29 cellular contexts compared by ENCODE assay signal in the genomic region with DNA sequence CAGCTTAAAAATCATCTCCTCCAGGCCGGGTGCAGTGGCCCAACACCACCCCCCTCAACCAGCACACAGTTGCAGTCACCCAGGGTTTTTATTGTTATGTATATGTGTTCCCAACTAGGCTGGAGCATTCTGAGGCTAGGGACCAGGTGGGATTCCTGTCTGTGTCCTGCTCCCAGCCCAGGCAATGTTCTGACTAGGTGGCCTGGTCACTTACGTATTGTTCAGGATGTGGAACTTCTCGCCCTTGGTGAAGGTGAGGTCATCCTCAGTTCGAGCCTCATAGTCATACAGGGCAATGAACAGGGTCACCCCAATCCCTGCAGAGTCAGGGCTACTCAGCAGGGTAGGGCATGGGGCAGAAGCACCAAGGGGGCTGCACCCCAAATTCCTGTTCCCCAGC. TPM values are rescaled to one million over a fixed set of nuclear protein-coding genes. Genes with fewer than 3 reads are reported as not detected.
DNase-seq lines count a peak whose midpoint lies in the region; ATAC-seq, FAIRE-seq and TF ChIP-seq lines count a peak whose summit lies in the region.
"Had no signal": no experiment of that assay in that cellular context is flagged by ENCODE, and none has a peak within 500 bp of the region (broad histone marks: within the 10 kb centered on the region; RNA-seq: fewer than 3 reads in every experiment).

No MANE protein-coding gene starts in this region.

- DNase-seq in ELF-1 (ENCODE audit: low read depth, low spot score) (peak; percentile 66), GM12878 (ENCODE audit: low read depth, low spot score) (no peak), NCI-H2029 treated with DMSO at 0.1 percent for 48 hours (lab: John Stamatoyannopoulos, UW) (no peak)
- DNase-seq in stimulated activated effector memory CD8-positive, alpha-beta T cell treated with anti-CD3 and anti-CD28 coated beads, Interleukin-12 subunit alpha, Interleukin-12 subunit beta, amount 100 ng/mL, for 72 hours (ENCODE audit: low spot score in 2 of 2): no peak
- no peak for DNase-seq in CD4-positive, alpha-beta T cell
- DNase-seq: activated effector memory CD4-positive, alpha-beta T cell treated with Interleukin-2 at 50 U/mL for 16 hours; dermis blood vessel endothelial cell; DMS153; left colon; mammary epithelial cell; NCI-H1694 treated with DMSO at 0.1 percent for 48 hours; NCI-H2171 treated with DMSO at 0.1 percent for 48 hours; NCI-H524 treated with DMSO at 0.1 percent for 48 hours; SHP77; T1000; tibial artery; WERI-Rb-1 had no signal

- ATAC-seq in GM12878 (peak; percentile 39), HG03097 (IDR thresholded peaks at IDR 0.05; ENCODE audit: low FRiP score, unreplicated experiment) (no peak), GM21515 (IDR thresholded peaks at IDR 0.05; ENCODE audit: unreplicated experiment) (no peak)
- ATAC-seq in stimulated activated effector memory CD8-positive, alpha-beta T cell treated with anti-CD3 and anti-CD28 coated beads, Interleukin-12 subunit alpha, Interleukin-12 subunit beta, amount 100 ng/mL, for 72 hours: peak; percentile 75
- no peak for ATAC-seq in CD4-positive, alpha-beta T cell (ENCODE audit: poor library complexity)
- ATAC-seq: left colon, Panc1, sciatic nerve had no signal

- BruUV-seq in GM12878 (replicated peaks; lab: Mats Ljungman, UMichigan): no TSS peak

- no peak for TF ChIP-seq EP300 in GM12878 (IDR thresholded peaks at IDR 0.05; ENCODE audit: borderline replicate concordance in 1 of 2, control insufficient read depth in 1 of 2, low read depth in 2 of 2, low read length in 2 of 2)

- 26% methylated on average over 4 of the region's 4 CpGs for WGBS in GM12878 (ENCODE audit: insufficient coverage, insufficient replicate concordance, low lambda C conversion rate, missing lambda C conversion rate)

- H3K9ac ChIP-seq in GM12878 (ENCODE audit: control insufficient read depth, insufficient read depth, low read length): peak overlapping the region; percentile 14; the same call in 1 of the 2 replicates
- H3K9ac ChIP-seq: neural progenitor cell had no signal

- H3K4me3 ChIP-seq in HEK293 (ENCODE audit: low read depth, low read length): no peak overlapping the region
- peak overlapping the region; percentile 93 for H3K4me3 ChIP-seq in GM12878
- H3K4me3 ChIP-seq: neural progenitor cell, tibial artery had no signal

- H3K4me2 ChIP-seq in GM12878 (ENCODE audit: control insufficient read depth, insufficient read depth): peak overlapping the region; percentile 47
- H3K4me2 ChIP-seq: neural progenitor cell had no signal

- no peak overlapping the region for H3K4me3 Mint-ChIP-seq in stimulated activated effector memory CD8-positive, alpha-beta T cell treated with anti-CD3 and anti-CD28 coated beads, Interleukin-12 subunit alpha, Interleukin-12 subunit beta, amount 100 ng/mL, for 72 hours
- no peak overlapping the region for H3K4me3 Mint-ChIP-seq in CD4-positive, alpha-beta T cell
- H3K4me3 Mint-ChIP-seq: neural progenitor cell; stimulated activated naive CD8-positive, alpha-beta T cell treated with anti-CD3 and anti-CD28 coated beads, Interleukin-15, Interleukin-2, amounts not matched to agents 100 ng/mL and 50 ng/mL, for 24 hours had no signal

- TF ChIP-seq POLR2A in GM12878 (IDR thresholded peaks at IDR 0.05; ENCODE audit: low read depth, low read length): peak; percentile 6; the same call in 1 of the 2 replicates

- H3K79me2 ChIP-seq in GM12878 (ENCODE audit: control insufficient read depth, insufficient read depth, low read length): peaks cover 45% of the 10 kb centered on the region

- CTCF ChIA-PET in HEK293 (lab: Yijun Ruan, JAX): interaction anchor here (0.8 to 0.9 kb wide), 2 partner anchors 16 to 323 kb away, joined by 3 read pairs; no protein-coding TSS in a partner anchor
- CTCF ChIA-PET in GM12878 (lab: Yijun Ruan, JAX): interaction anchor here (0.7 to 17.2 kb wide), 5 partner anchors 10 to 47 kb away, joined by 3 to 208 read pairs (median 8); a partner anchor contains a TSS
- CTCF ChIA-PET in CD4-positive, alpha-beta T cell (lab: Charles Lee): no interaction called here

- H3K27me3 Mint-ChIP-seq in CD4-positive, alpha-beta T cell: no peaks in the 10 kb centered on the region
- H3K27me3 Mint-ChIP-seq: stimulated activated naive CD8-positive, alpha-beta T cell treated with anti-CD3 and anti-CD28 coated beads, Interleukin-15, Interleukin-2, amounts not matched to agents 100 ng/mL and 50 ng/mL, for 24 hours had no signal

- SMC1A ChIA-PET in GM12878 (lab: Charles Lee; ENCODE audit: uncharacterized antibody, unreplicated experiment): interaction anchor here (1.0 to 10.4 kb wide), 5 partner anchors 8 to 67 kb away, joined by 3 to 114 read pairs (median 71); no protein-coding TSS in a partner anchor

- H3K27ac Mint-ChIP-seq in stimulated activated effector memory CD8-positive, alpha-beta T cell treated with anti-CD3 and anti-CD28 coated beads, Interleukin-12 subunit alpha, Interleukin-12 subunit beta, amount 100 ng/mL, for 72 hours: no peak overlapping the region
- no peak overlapping the region for H3K27ac Mint-ChIP-seq in CD4-positive, alpha-beta T cell
- H3K27ac Mint-ChIP-seq: neural progenitor cell; progenitor cell of endocrine pancreas; stimulated activated naive CD8-positive, alpha-beta T cell treated with anti-CD3 and anti-CD28 coated beads, Interleukin-15, Interleukin-2, amounts not matched to agents 100 ng/mL and 50 ng/mL, for 24 hours had no signal

- no peaks in the 10 kb centered on the region for H3K9me3 ChIP-seq in HEK293 (ENCODE audit: control insufficient read depth, insufficient read depth, low read depth, low read length)
- H3K9me3 ChIP-seq in GM12878 (replicated peaks; ENCODE audit: control insufficient read depth, insufficient read depth, low read length): no peaks in the 10 kb centered on the region
- H3K9me3 ChIP-seq in CD4-positive, alpha-beta T cell (ENCODE audit: control insufficient read depth, low read length): no peaks in the 10 kb centered on the region
- H3K9me3 ChIP-seq: tibial artery had no signal

- POLR2A ChIA-PET in HEK293 (lab: Yijun Ruan, JAX): interaction anchor here (0.6 kb wide), 1 partner anchor 105 kb away, joined by 3 read pairs; no protein-coding TSS in a partner anchor
- POLR2A ChIA-PET in GM12878 (lab: Charles Lee): interaction anchor here (0.5 to 14.3 kb wide), 8 partner anchors 8 to 243 kb away, joined by 3 to 141 read pairs (median 8); no protein-coding TSS in a partner anchor
- POLR2A ChIA-PET in CD4-positive, alpha-beta T cell (lab: Charles Lee): no interaction called here

- H3K27ac ChIP-seq in HEK293 (ENCODE audit: extremely low read depth, low read depth, low read length) (no peak overlapping the region), GM12878 (ENCODE audit: control insufficient read depth, insufficient read depth) (peak overlapping the region; percentile 5; the same call in 1 of the 2 replicates)
- H3K27ac ChIP-seq in CD4-positive, alpha-beta T cell (ENCODE audit: low read depth, low read length): no peak overlapping the region
- H3K27ac ChIP-seq: neural progenitor cell, tibial artery, WERI-Rb-1 had no signal

- RAD21 ChIA-PET in GM12878 (lab: Charles Lee; ENCODE audit: unreplicated experiment): interaction anchor here (0.6 to 17.1 kb wide), 5 partner anchors 9 to 478 kb away, joined by 3 to 211 read pairs (median 33); a partner anchor contains a TSS

- no peaks in the 10 kb centered on the region for H3K9me3 Mint-ChIP-seq in stimulated activated effector memory CD8-positive, alpha-beta T cell treated with anti-CD3 and anti-CD28 coated beads, Interleukin-12 subunit alpha, Interleukin-12 subunit beta, amount 100 ng/mL, for 72 hours
- no peaks in the 10 kb centered on the region for H3K9me3 Mint-ChIP-seq in CD4-positive, alpha-beta T cell
- H3K9me3 Mint-ChIP-seq: immature natural killer cell; neural progenitor cell; stimulated activated naive CD8-positive, alpha-beta T cell treated with anti-CD3 and anti-CD28 coated beads, Interleukin-15, Interleukin-2, amounts not matched to agents 100 ng/mL and 50 ng/mL, for 24 hours had no signal

- H3K36me3 Mint-ChIP-seq in stimulated activated effector memory CD8-positive, alpha-beta T cell treated with anti-CD3 and anti-CD28 coated beads, Interleukin-12 subunit alpha, Interleukin-12 subunit beta, amount 100 ng/mL, for 72 hours: peaks cover 24% of the 10 kb centered on the region
- H3K36me3 Mint-ChIP-seq in CD4-positive, alpha-beta T cell (ENCODE audit: low read depth): no peaks in the 10 kb centered on the region
- H3K36me3 Mint-ChIP-seq: neural progenitor cell had no signal

- H3K36me3 ChIP-seq in HEK293 (ENCODE audit: control insufficient read depth in 2 of 2, insufficient read depth in 1 of 2, low read length in 2 of 2) (no peaks in the 10 kb centered on the region), GM12878 (ENCODE audit: control insufficient read depth in 2 of 2, insufficient read depth in 2 of 2, low read length in 1 of 2) (peaks cover 3 to 8% of the 10 kb centered on the region in 2 experiments; a peak in 3 of 4 replicates)
- H3K36me3 ChIP-seq: neural progenitor cell, tibial artery, WERI-Rb-1 had no signal

- TF ChIP-seq CTCF in HEK293 (tag by site-specific recombination; IDR thresholded peaks at IDR 0.05): no peak
- TF ChIP-seq CTCF in GM12878 (IDR thresholded peaks at IDR 0.05 in 2 of 3, conservative IDR thresholded peaks at IDR 0.05 in 1 of 3; ENCODE audit: control insufficient read depth in 2 of 3, extremely low read depth in 1 of 3, insufficient read depth in 1 of 3, low read depth in 3 of 3, low read length in 3 of 3): no peak
- no peak for TF ChIP-seq CTCF in CD4-positive, alpha-beta T cell (IDR thresholded peaks at IDR 0.05)

- intact Hi-C loops in GM12878 (cut with micrococcal nuclease; ENCODE audit: unreplicated experiment): no loop called here
- intact Hi-C loops in CD4-positive, alpha-beta T cell (cut with DNase I, micrococcal nuclease): no loop called here

- no peak for FAIRE-seq in GM12878 (lab: Jason Lieb, UNC)
- FAIRE-seq: frontal cortex had no signal

- no peaks in the 10 kb centered on the region for H3K4me1 ChIP-seq in HEK293 (ENCODE audit: control insufficient read depth, insufficient read depth, low read length)
- peaks cover 59% of the 10 kb centered on the region for H3K4me1 ChIP-seq in GM12878 (ENCODE audit: control insufficient read depth, insufficient read depth, low read length)
- H3K4me1 ChIP-seq: neural progenitor cell, tibial artery had no signal

- no peaks in the 10 kb centered on the region for H4K20me1 ChIP-seq in GM12878 (ENCODE audit: control insufficient read depth, insufficient read depth)

- TF ChIP-seq RAD21 in GM12878 (IDR thresholded peaks at IDR 0.05; ENCODE audit: insufficient read depth, low read depth, low read length): no peak

- in situ Hi-C loops in GM12878 (cut with MboI): no loop called here

- no peak overlapping the region for H2AFZ ChIP-seq in GM12878 (ENCODE audit: control insufficient read depth, low read depth, low read length)
- H2AFZ ChIP-seq: neural progenitor cell had no signal

- no peaks in the 10 kb centered on the region for H3K27me3 ChIP-seq in GM12878 (replicated peaks in 1 of 2; ENCODE audit: control insufficient read depth in 2 of 2, insufficient read depth in 2 of 2, low read length in 1 of 2)
- H3K27me3 ChIP-seq in CD4-positive, alpha-beta T cell (ENCODE audit: control insufficient read depth, insufficient read depth, low read length): no peaks in the 10 kb centered on the region
- H3K27me3 ChIP-seq: neural progenitor cell, tibial artery had no signal

- H3K4me1 Mint-ChIP-seq in stimulated activated effector memory CD8-positive, alpha-beta T cell treated with anti-CD3 and anti-CD28 coated beads, Interleukin-12 subunit alpha, Interleukin-12 subunit beta, amount 100 ng/mL, for 72 hours: peaks cover 38% of the 10 kb centered on the region
- peaks cover 37% of the 10 kb centered on the region for H3K4me1 Mint-ChIP-seq in CD4-positive, alpha-beta T cell (ENCODE audit: low read depth)

RNA-seq across cellular contexts. Expression of a gene that starts 12.2 kb away (rescaled TPM):
- 199 and 205 TPM in 2 replicates for total RNA-seq in GM12878 (2013; cell fraction: nucleolus; rRNA removed)
- 97.3 and 105 TPM in 2 replicates for total RNA-seq in GM12878 (2014; rRNA removed)
- 53.3 and 54.3 TPM in 2 replicates for total RNA-seq in GM12878 (2014; rRNA removed; fragmentation: Illumina TruSeq; extraction: Trizol)
- total RNA-seq in GM12878 (2021): 80.2 and 83.8 TPM in 2 replicates
- polyA plus RNA-seq in GM12878 (2011; ENCODE audit: low read depth): 34.5 TPM
- 129 and 193 TPM in 2 replicates for polyA plus RNA-seq in GM12878 (2011; rRNA removed)
- 212 and 255 TPM in 2 replicates for polyA plus RNA-seq in GM12878 (2011; cell fraction: cytosol; rRNA removed)
- 826 and 1,005 TPM in 2 replicates for polyA plus RNA-seq in GM12878 (2011; cell fraction: nucleus; rRNA removed)
- polyA plus RNA-seq in GM12878 (2012): 59.3 and 73.9 TPM in 2 replicates
- 59.5 and 80.8 TPM in 2 replicates for polyA plus RNA-seq in GM12878 (2014; fragmentation: Illumina TruSeq; extraction: Trizol)
- polyA plus RNA-seq in GM12878 (2014; fragmentation: Nextera tagmentation; extraction: Ambion mirVana): 10 to 100 TPM; 10.9 to 13.1 TPM
- 108 and 127 TPM in 2 replicates for polyA plus RNA-seq in GM12878 (2014; rRNA removed)
- polyA plus RNA-seq in GM12878 (2016; fragmentation: Nextera tagmentation; extraction: Ambion mirVana): 10 to 100 TPM; 60.1 to 68.6 TPM
- 91.0 and 144 TPM in 2 replicates for polyA minus RNA-seq in GM12878 (2011; rRNA and poly(A)+ RNA removed)
- 35.3 and 38.5 TPM in 2 replicates for polyA minus RNA-seq in GM12878 (2011; cell fraction: cytosol; rRNA and poly(A)+ RNA removed)
- polyA minus RNA-seq in GM12878 (2011; cell fraction: nucleus; rRNA and poly(A)+ RNA removed): 102 and 127 TPM in 2 replicates
- total RNA-seq in CD4-positive, alpha-beta T cell: 1 to 10 TPM; 3.0 to 3.2 TPM
- total RNA-seq: G401, LHCN-M2, progenitor cell of endocrine pancreas had no signal

RNA-seq across cellular contexts. Expression of a gene that starts 18.9 kb away (rescaled TPM):
- 19.7 and 22.3 TPM in 2 replicates for total RNA-seq in GM12878 (2013; cell fraction: nucleolus; rRNA removed)
- total RNA-seq in GM12878 (2014; rRNA removed) (1.1 and 2.0 TPM in 2 replicates), GM12878 (2014; rRNA removed; fragmentation: Illumina TruSeq; extraction: Trizol) (0.85 and 1.1 TPM in 2 replicates), GM12878 (2021) (10.6 and 13.0 TPM in 2 replicates)
- 2.3 TPM for polyA plus RNA-seq in GM12878 (2011; ENCODE audit: low read depth)
- polyA plus RNA-seq in GM12878 (2011; rRNA removed) (1.1 and 1.2 TPM in 2 replicates), GM12878 (2014; fragmentation: Illumina TruSeq; extraction: Trizol) (1.3 and 1.9 TPM in 2 replicates), GM12878 (2014; fragmentation: Nextera tagmentation; extraction: Ambion mirVana) (under 1 TPM; 0.21 to 0.26 TPM), GM12878 (2014; rRNA removed) (5.3 and 7.4 TPM in 2 replicates), GM12878 (2016; fragmentation: Nextera tagmentation; extraction: Ambion mirVana) (1 to 10 TPM; 1.4 to 2.0 TPM)
- 1.3 and 1.6 TPM in 2 replicates for polyA plus RNA-seq in GM12878 (2011; cell fraction: cytosol; rRNA removed)
- 7.1 and 10.9 TPM in 2 replicates for polyA plus RNA-seq in GM12878 (2011; cell fraction: nucleus; rRNA removed)
- 4.1 and 6.0 TPM in 2 replicates for polyA plus RNA-seq in GM12878 (2012)
- 2.3 and 2.4 TPM in 2 replicates for polyA minus RNA-seq in GM12878 (2011; rRNA and poly(A)+ RNA removed)
- 2.8 and 4.8 TPM in 2 replicates for polyA minus RNA-seq in GM12878 (2011; cell fraction: cytosol; rRNA and poly(A)+ RNA removed)
- 3.5 and 4.5 TPM in 2 replicates for polyA minus RNA-seq in GM12878 (2011; cell fraction: nucleus; rRNA and poly(A)+ RNA removed)
- total RNA-seq in CD4-positive, alpha-beta T cell: 10 to 100 TPM; 20.8 to 22.9 TPM

RNA-seq across cellular contexts. Expression of a gene that starts 49.2 kb away (rescaled TPM):
- 20.9 and 21.2 TPM in 2 replicates for total RNA-seq in GM12878 (2013; cell fraction: nucleolus; rRNA removed)
- total RNA-seq in GM12878 (2014; rRNA removed) (79.4 and 89.5 TPM in 2 replicates), GM12878 (2014; rRNA removed; fragmentation: Illumina TruSeq; extraction: Trizol) (30.1 and 35.1 TPM in 2 replicates), GM12878 (2021) (70.3 and 81.4 TPM in 2 replicates)
- 41.1 TPM for polyA plus RNA-seq in GM12878 (2011; ENCODE audit: low read depth)
- polyA plus RNA-seq in GM12878 (2011; rRNA removed) (81.1 and 113 TPM in 2 replicates), GM12878 (2014; fragmentation: Illumina TruSeq; extraction: Trizol) (36.6 and 41.3 TPM in 2 replicates), GM12878 (2014; fragmentation: Nextera tagmentation; extraction: Ambion mirVana) (10 to 100 TPM in 1 of 2 experiments, 1 to 10 TPM in 1; 5.6 to 21.0 TPM), GM12878 (2014; rRNA removed) (63.9 and 67.7 TPM in 2 replicates), GM12878 (2016; fragmentation: Nextera tagmentation; extraction: Ambion mirVana) (100 to 1,000 TPM in 1 of 2 experiments, 10 to 100 TPM in 1; 97.0 to 123 TPM)
- polyA plus RNA-seq in GM12878 (2011; cell fraction: cytosol; rRNA removed): 134 and 138 TPM in 2 replicates
- polyA plus RNA-seq in GM12878 (2011; cell fraction: nucleus; rRNA removed): 40.8 and 41.8 TPM in 2 replicates
- polyA plus RNA-seq in GM12878 (2012): 76.1 and 123 TPM in 2 replicates
- 19.2 and 36.0 TPM in 2 replicates for polyA minus RNA-seq in GM12878 (2011; rRNA and poly(A)+ RNA removed)
- 26.6 and 31.1 TPM in 2 replicates for polyA minus RNA-seq in GM12878 (2011; cell fraction: cytosol; rRNA and poly(A)+ RNA removed)
- polyA minus RNA-seq in GM12878 (2011; cell fraction: nucleus; rRNA and poly(A)+ RNA removed): 6.8 and 7.5 TPM in 2 replicates
- 10 to 100 TPM; 33.6 to 36.2 TPM for total RNA-seq in CD4-positive, alpha-beta T cell

Comparison
In these comparisons a context has a peak if more than half of its experiments do, and no peak if none do; other contexts are left out.
1. ATAC-seq: peak in GM12878 (single experiment) and stimulated activated effector memory CD8-positive, alpha-beta T cell treated with anti-CD3 and anti-CD28 coated beads, Interleukin-12 subunit alpha, Interleukin-12 subunit beta, amount 100 ng/mL, for 72 hours (single experiment); none in CD4-positive, alpha-beta T cell (single experiment), HG03097 (single experiment) and GM21515 (single experiment).
2. RNA of a gene that starts 12.2 kb away (total RNA-seq): 53.3 to 205 TPM in GM12878; 3.0 to 3.2 TPM in CD4-positive, alpha-beta T cell; every median in the first group is over 10 times any median in the second.